In the genomic region with DNA sequence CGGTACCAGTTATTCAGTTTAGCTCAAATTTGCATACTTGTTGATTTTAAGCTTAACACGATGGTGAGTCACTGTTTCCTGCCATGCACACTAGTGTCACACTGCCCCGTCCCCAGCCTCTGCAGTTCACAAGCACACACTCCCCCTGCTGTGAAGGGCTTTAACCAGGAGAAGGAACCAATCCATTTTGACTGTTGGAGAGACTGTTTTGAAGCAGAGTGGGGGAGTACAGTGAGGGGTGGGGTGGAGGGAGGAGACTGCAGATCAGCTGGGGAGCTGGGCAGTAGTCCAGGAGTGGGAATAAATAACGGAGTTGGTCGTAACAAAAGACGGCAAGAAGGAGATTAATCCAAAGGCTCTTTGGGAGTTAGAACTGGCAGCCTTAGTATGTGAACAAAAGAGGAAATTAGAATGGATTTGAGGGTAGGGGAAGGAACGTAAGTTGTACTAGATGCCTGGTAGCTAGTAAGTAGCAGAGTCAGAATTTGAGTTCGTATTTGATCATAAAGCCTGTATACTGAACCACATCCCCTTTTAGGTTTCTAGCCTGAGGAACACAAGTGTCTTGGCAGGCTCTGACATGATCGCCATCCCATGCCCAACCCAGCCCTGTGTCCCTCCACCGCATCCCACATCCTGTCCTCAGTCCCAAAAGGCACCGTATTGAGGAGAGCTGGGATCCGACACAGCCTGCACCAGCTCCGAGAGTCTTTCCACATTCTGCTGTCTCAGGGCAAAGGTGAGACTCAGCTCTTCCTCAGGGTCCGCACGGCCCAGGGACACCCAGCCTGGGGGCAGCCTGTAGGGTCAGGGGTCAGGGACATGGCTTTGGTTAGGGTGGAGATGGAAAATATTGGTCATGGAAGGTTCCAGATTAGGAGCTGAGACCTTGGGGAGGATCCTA, we compare ENCODE assay signal across 1 cellular context.
TF ChIP-seq lines count a peak whose summit lies in the region.

No MANE protein-coding gene starts in this region.

TF ChIP-seq in HepG2, 621 proteins besides CTCF, POLR2A, EP300 and RAD21 (continued from another document):
- TF ChIP-seq FOSL2 (CRISPR knock-in tag; IDR thresholded peaks at IDR 0.05), result peak; percentile 75
- no peak for TF ChIP-seq ZFP1 (CRISPR knock-in tag; IDR thresholded peaks at IDR 0.05)
- no peak for TF ChIP-seq ARHGAP35 (CRISPR knock-in tag; IDR thresholded peaks at IDR 0.05; ENCODE audit: borderline replicate concordance)
- no peak for TF ChIP-seq ERF (CRISPR knock-in tag; IDR thresholded peaks at IDR 0.05)
- TF ChIP-seq, protein P1, sequence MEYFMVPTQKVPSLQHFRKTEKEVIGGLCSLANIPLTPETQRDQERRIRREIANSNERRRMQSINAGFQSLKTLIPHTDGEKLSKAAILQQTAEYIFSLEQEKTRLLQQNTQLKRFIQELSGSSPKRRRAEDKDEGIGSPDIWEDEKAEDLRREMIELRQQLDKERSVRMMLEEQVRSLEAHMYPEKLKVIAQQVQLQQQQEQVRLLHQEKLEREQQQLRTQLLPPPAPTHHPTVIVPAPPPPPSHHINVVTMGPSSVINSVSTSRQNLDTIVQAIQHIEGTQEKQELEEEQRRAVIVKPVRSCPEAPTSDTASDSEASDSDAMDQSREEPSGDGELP (IDR thresholded peaks at IDR 0.05; ENCODE audit: borderline replicate concordance, low read depth), result peak; percentile 61; the same call in 1 of the 2 replicates
- no peak for TF ChIP-seq FOXA1 (IDR thresholded peaks at IDR 0.05)
- TF ChIP-seq FOXA1 (CRISPR knock-in tag; IDR thresholded peaks at IDR 0.05), result 0 out of 2 replicates have a peak, but pooled peaks have one; percentile 15
- TF ChIP-seq HDAC1 (CRISPR knock-in tag; IDR thresholded peaks at IDR 0.05), result no peak
- TF ChIP-seq, protein P2, sequence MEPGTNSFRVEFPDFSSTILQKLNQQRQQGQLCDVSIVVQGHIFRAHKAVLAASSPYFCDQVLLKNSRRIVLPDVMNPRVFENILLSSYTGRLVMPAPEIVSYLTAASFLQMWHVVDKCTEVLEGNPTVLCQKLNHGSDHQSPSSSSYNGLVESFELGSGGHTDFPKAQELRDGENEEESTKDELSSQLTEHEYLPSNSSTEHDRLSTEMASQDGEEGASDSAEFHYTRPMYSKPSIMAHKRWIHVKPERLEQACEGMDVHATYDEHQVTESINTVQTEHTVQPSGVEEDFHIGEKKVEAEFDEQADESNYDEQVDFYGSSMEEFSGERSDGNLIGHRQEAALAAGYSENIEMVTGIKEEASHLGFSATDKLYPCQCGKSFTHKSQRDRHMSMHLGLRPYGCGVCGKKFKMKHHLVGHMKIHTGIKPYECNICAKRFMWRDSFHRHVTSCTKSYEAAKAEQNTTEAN (CRISPR knock-in tag; conservative IDR thresholded peaks at IDR 0.05), result no peak
- no peak for TF ChIP-seq NRL (CRISPR knock-in tag; IDR thresholded peaks at IDR 0.05; ENCODE audit: borderline replicate concordance)
- no peak for TF ChIP-seq NCOR1 (IDR thresholded peaks at IDR 0.05; ENCODE audit: borderline replicate concordance, low read length)
- no peak for TF ChIP-seq ZNF576 (CRISPR knock-in tag; IDR thresholded peaks at IDR 0.05)
- 0 out of 2 replicates have a peak, but pooled peaks have one; percentile 11 for TF ChIP-seq RFX5 (IDR thresholded peaks at IDR 0.05; ENCODE audit: low read depth, low read length)
- TF ChIP-seq POLR2AphosphoS5 (IDR thresholded peaks at IDR 0.05; ENCODE audit: low read depth, low read length), result no peak
- TF ChIP-seq UBTF (CRISPR knock-in tag; IDR thresholded peaks at IDR 0.05), result peak; percentile 11; the same call in 1 of the 2 replicates
- no peak for TF ChIP-seq DNMT1 (CRISPR knock-in tag; IDR thresholded peaks at IDR 0.05)
- TF ChIP-seq TEF (CRISPR knock-in tag; IDR thresholded peaks at IDR 0.05), result no peak
- TF ChIP-seq SIN3A (IDR thresholded peaks at IDR 0.05; ENCODE audit: borderline replicate concordance, low read depth, low read length), result 0 out of 2 replicates have a peak, but pooled peaks have one; percentile 17
